Comparison of ENCODE assay signal across 20 cellular contexts in genomic region chr20:33412484-33412838, GRCh38. TPM values are rescaled to one million over a fixed set of nuclear protein-coding genes. Genes with fewer than 3 reads are reported as not detected.
DNase-seq lines count a peak whose midpoint lies in the region; ATAC-seq and TF ChIP-seq lines count a peak whose summit lies in the region.
"Had no signal": no experiment of that assay in that cellular context is flagged by ENCODE, and none has a peak within 500 bp of the region (broad histone marks: within the 10 kb centered on the region; RNA-seq: fewer than 3 reads in every experiment).

No MANE protein-coding gene starts in this region.

- TF ChIP-seq POLR2A in right lobe of liver (IDR thresholded peaks at IDR 0.05) = no peak
- TF ChIP-seq POLR2A in GM18505 (IDR thresholded peaks at IDR 0.05; ENCODE audit: borderline replicate concordance, extremely low read depth, insufficient read depth, insufficient read length) = no peak

- peaks cover 7% of the 10 kb centered on the region for H3K36me3 Mint-ChIP-seq in T-helper 2 cell treated with Interferon-gamma antibody and Interleukin-4, amounts not matched to agents 5 μg/mL and 100 μg/mL, for 36 hours (ENCODE audit: low read depth)

- no peak overlapping the region for H3K4me3 Mint-ChIP-seq in T-helper 2 cell treated with Interferon-gamma antibody and Interleukin-4, amounts not matched to agents 5 μg/mL and 100 μg/mL, for 36 hours

- H3K36me3 ChIP-seq in cardiac muscle cell (peaks cover 72% of the 10 kb centered on the region), left ventricle myocardium inferior (peaks cover 75% of the 10 kb centered on the region), right lobe of liver (peaks cover 0 to 2% (median 0%) of the 10 kb centered on the region in 4 donors)

- no peaks in the 10 kb centered on the region for H3K27me3 Mint-ChIP-seq in T-helper 2 cell treated with Interferon-gamma antibody and Interleukin-4, amounts not matched to agents 5 μg/mL and 100 μg/mL, for 36 hours (ENCODE audit: low read depth)

- no peaks in the 10 kb centered on the region for H3K27me3 ChIP-seq in cardiac muscle cell
- no peaks in the 10 kb centered on the region for H3K27me3 ChIP-seq in left ventricle myocardium inferior (ENCODE audit: low read depth)
- no peaks in the 10 kb centered on the region for H3K27me3 ChIP-seq in right lobe of liver
- H3K27me3 ChIP-seq: MG63 had no signal

- intact Hi-C loops in left ventricle myocardium inferior (cut with micrococcal nuclease) = no loop called here
- intact Hi-C loops in right lobe of liver (cut with DNase I) = no loop called here

- peak; percentile 47 to 92 (median 62) for ATAC-seq in right lobe of liver
- no peak for ATAC-seq in GM18505 (IDR thresholded peaks at IDR 0.05; ENCODE audit: unreplicated experiment)
- ATAC-seq: Panc1, SK-N-SH treated with all-trans-retinoic acid at 6 μM for 48 hours had no signal

- no peaks in the 10 kb centered on the region for H3K4me1 Mint-ChIP-seq in T-helper 2 cell treated with Interferon-gamma antibody and Interleukin-4, amounts not matched to agents 5 μg/mL and 100 μg/mL, for 36 hours (ENCODE audit: low read depth)

- WGBS in right lobe of liver (ENCODE audit: insufficient coverage, low coverage, low lambda C conversion rate, missing lambda C conversion rate) = no CpG with 5 or more reads among the region's 8 CpGs

- H3K27ac Mint-ChIP-seq in T-helper 2 cell treated with Interferon-gamma antibody and Interleukin-4, amounts not matched to agents 5 μg/mL and 100 μg/mL, for 36 hours = no peak overlapping the region

- H3K4me3 ChIP-seq in cardiac muscle cell (no peak overlapping the region), left ventricle myocardium inferior (no peak overlapping the region), right lobe of liver (no peak overlapping the region)
- H3K4me3 ChIP-seq: MG63 had no signal

- H3K9me3 ChIP-seq in cardiac muscle cell (ENCODE audit: low read depth) (no peaks in the 10 kb centered on the region), left ventricle myocardium inferior (replicated peaks) (no peaks in the 10 kb centered on the region), right lobe of liver (no peaks in the 10 kb centered on the region)
- H3K9me3 ChIP-seq: MG63 had no signal

- TF ChIP-seq CTCF in cardiac muscle cell (IDR thresholded peaks at IDR 0.05; ENCODE audit: low read depth, low read length) = no peak
- TF ChIP-seq CTCF in left ventricle myocardium inferior (IDR thresholded peaks at IDR 0.05; ENCODE audit: borderline replicate concordance) = no peak
- no peak for TF ChIP-seq CTCF in right lobe of liver (IDR thresholded peaks at IDR 0.05)

- DNase-seq in cardiac muscle cell (ENCODE audit: low read depth in 1 of 2, low spot score in 1 of 2) = no peak
- no peak for DNase-seq in left ventricle myocardium inferior
- DNase-seq in right lobe of liver = peak; percentile 28 to 77 (median 63)
- DNase-seq in NOMO-1 treated with dmso at 0.1 percent for 144 hours (lab: John Stamatoyannopoulos, UW; ENCODE audit: unreplicated experiment) = no peak
- no peak for DNase-seq in T-helper 2 cell treated with Interferon-gamma antibody and Interleukin-4, amounts not matched to agents 5 μg/mL and 100 μg/mL, for 36 hours (ENCODE audit: low spot score)
- DNase-seq: 8988T; DMS79; GOT3; HCEC 1CT; MG63; NCI-H1417; NCI-H1694 treated with DMSO at 0.1 percent for 48 hours; NK-92 treated with Interleukin-12 subunit alpha and Interleukin-12 subunit beta, amount 100 ng/mL, for 24 hours; SIG-M5 had no signal

- H3K4me1 ChIP-seq in cardiac muscle cell (ENCODE audit: low read depth) (no peaks in the 10 kb centered on the region), left ventricle myocardium inferior (peaks cover 17% of the 10 kb centered on the region), right lobe of liver (no peaks in the 10 kb centered on the region)

- H3K9me3 Mint-ChIP-seq in T-helper 2 cell treated with Interferon-gamma antibody and Interleukin-4, amounts not matched to agents 5 μg/mL and 100 μg/mL, for 36 hours = no peaks in the 10 kb centered on the region

- H3K27ac ChIP-seq in cardiac muscle cell = peak overlapping the region; percentile 34
- H3K27ac ChIP-seq in left ventricle myocardium inferior (replicated peaks) = no peak overlapping the region
- H3K27ac ChIP-seq in angular gyrus (ENCODE audit: low read depth, low read length) = peak overlapping the region; percentile 62
- no peak overlapping the region for H3K27ac ChIP-seq in right lobe of liver
- peak overlapping the region; percentile 48 for H3K27ac ChIP-seq in temporal lobe (ENCODE audit: low read depth, low read length)
- H3K27ac ChIP-seq: C4-2B had no signal

RNA-seq across cellular contexts. Expression of gene CDK5RAP1, which starts 11.1 kb away (rescaled TPM):
- total RNA-seq in cardiac muscle cell = 24.1 and 37.9 TPM in 2 replicates
- 47.8 and 52.3 TPM in 2 replicates for polyA plus RNA-seq in cardiac muscle cell
- 19.9 TPM for total RNA-seq in left ventricle myocardium inferior
- 10 to 100 TPM; 10.9 to 21.6 (median 14.0) TPM for total RNA-seq in right lobe of liver
- total RNA-seq in temporal lobe = 18.9 TPM

RNA-seq across cellular contexts. Expression of gene SNTA1, which starts 31.1 kb away (rescaled TPM):
- total RNA-seq in cardiac muscle cell (408 and 409 TPM in 2 replicates), left ventricle myocardium inferior (202 TPM), right lobe of liver (10 to 100 TPM in 2 of 6 experiments, 1 to 10 TPM in 4; 6.5 to 13.3 (median 8.1) TPM), temporal lobe (10.6 TPM)
- 329 and 393 TPM in 2 replicates for polyA plus RNA-seq in cardiac muscle cell

Comparison
In these comparisons a context has a peak if more than half of its experiments do, and no peak if none do; other contexts are left out.
1. H3K27ac ChIP-seq: peak in cardiac muscle cell (single experiment), angular gyrus (single experiment) and temporal lobe (single experiment); none in left ventricle myocardium inferior (single experiment) and right lobe of liver (0 of 3).
2. DNase-seq: peak in right lobe of liver (3 of 3); none in cardiac muscle cell (0 of 2), left ventricle myocardium inferior (single experiment), NOMO-1 treated with dmso at 0.1 percent for 144 hours (single experiment) and T-helper 2 cell treated with Interferon-gamma antibody and Interleukin-4, amounts not matched to agents 5 μg/mL and 100 μg/mL, for 36 hours (single experiment).
3. RNA of gene SNTA1, which starts 31.1 kb away (total RNA-seq): 408 to 409 TPM in cardiac muscle cell and 202 TPM in left ventricle myocardium inferior (single experiment); 10.6 TPM in temporal lobe (single experiment) and 6.5 to 13.3 TPM in right lobe of liver; every median in the first group is over 10 times any median in the second.